In genomic region chr1:3771108-3772026, GRCh38 we compare ENCODE assay signal across 2 cellular contexts.
TF ChIP-seq lines count a peak whose summit lies in the region.

No MANE protein-coding gene starts in this region.

TF ChIP-seq in GM12878, 131 proteins besides CTCF, POLR2A, EP300 and RAD21:
- TF ChIP-seq SMAD1 (IDR thresholded peaks at IDR 0.05; ENCODE audit: low read depth, partially characterized antibody) (no peak), NFXL1 (IDR thresholded peaks at IDR 0.05; ENCODE audit: borderline replicate concordance) (no peak), NR2C2 (IDR thresholded peaks at IDR 0.05; ENCODE audit: borderline replicate concordance, control insufficient read depth, insufficient read length, low read depth) (no peak), ATF2 (IDR thresholded peaks at IDR 0.05; ENCODE audit: low read length) (no peak), NBN (IDR thresholded peaks at IDR 0.05) (no peak), ZNF217 (IDR thresholded peaks at IDR 0.05) (no peak), SUZ12 (IDR thresholded peaks at IDR 0.05; ENCODE audit: unreplicated experiment) (no peak), CBX3 (IDR thresholded peaks at IDR 0.05; ENCODE audit: borderline replicate concordance, low read depth) (no peak)
TF ChIP-seq in GM12878: peak in this region for 0.

TF ChIP-seq in HEK293T, 16 proteins besides CTCF, POLR2A, EP300 and RAD21:
- TF ChIP-seq FOXM1 (IDR thresholded peaks at IDR 0.05; ENCODE audit: borderline replicate concordance) (no peak), L3MBTL2 (conservative IDR thresholded peaks at IDR 0.05) (no peak), FOXA1 (IDR thresholded peaks at IDR 0.05) (no peak), FOXK2 (IDR thresholded peaks at IDR 0.05) (no peak), SUZ12 (IDR thresholded peaks at IDR 0.05) (no peak), BHLHE40 (IDR thresholded peaks at IDR 0.05; ENCODE audit: borderline replicate concordance) (no peak), NFRKB (IDR thresholded peaks at IDR 0.05) (no peak), ZNF384 (IDR thresholded peaks at IDR 0.05) (no peak), HDGF (IDR thresholded peaks at IDR 0.05; ENCODE audit: borderline replicate concordance) (no peak)
